In genomic region chr1:156510709-156511108, GRCh38 we compare ENCODE assay signal across 9 cellular contexts. TPM values are rescaled to one million over a fixed set of nuclear protein-coding genes. Genes with fewer than 3 reads are reported as not detected.
A peak's percentile ranks its signal among the peaks of the same experiment; 100 is the strongest.
DNase-seq lines count a peak whose midpoint lies in the region; ATAC-seq, FAIRE-seq and TF ChIP-seq lines count a peak whose summit lies in the region.
"Had no signal": no experiment of that assay in that cellular context is flagged by ENCODE, and none has a peak within 500 bp of the region (broad histone marks: within the 10 kb centered on the region; RNA-seq: fewer than 3 reads in every experiment).

No MANE protein-coding gene starts in this region.

- H3K9me3 Mint-ChIP-seq in MCF 10A (ENCODE audit: unreplicated experiment) = no peaks in the 10 kb centered on the region

- H3K27me3 ChIP-seq in gastrocnemius medialis (no peaks in the 10 kb centered on the region), SJCRH30 (peaks cover 6% of the 10 kb centered on the region; the same call in 1 of the 2 replicates)

- ATAC-seq in left ventricle myocardium superior = peak; percentile 73
- ATAC-seq in gastrocnemius medialis = peak; percentile 73 to 75
- no peak for ATAC-seq in GM19324 (IDR thresholded peaks at IDR 0.05; ENCODE audit: low FRiP score, unreplicated experiment)

- DNase-seq in ELR (ENCODE audit: low read depth) (peak; percentile 30), MCF 10A (ENCODE audit: unreplicated experiment) (peak; percentile 98), left ventricle myocardium superior (peak; percentile 87), gastrocnemius medialis (peak; percentile 99 to 100), GM19239 (ENCODE audit: insufficient read length, low spot score) (no peak), SJCRH30 (no peak), glomerular visceral epithelial cell (ENCODE audit: extremely low spot score) (no peak)
- DNase-seq: NCI-H1417 treated with DMSO at 0.1 percent for 48 hours had no signal

- BruUV-seq in MCF 10A (replicated peaks; lab: Mats Ljungman, UMichigan) = no TSS peak

- intact Hi-C loops in MCF 10A (cut with micrococcal nuclease) (loop anchor here (1.0 kb wide), 1 partner anchor 9 kb away; no protein-coding TSS in a partner anchor), left ventricle myocardium superior (cut with micrococcal nuclease) (no loop called here), gastrocnemius medialis (cut with DNase I; ENCODE audit: low total_unique reads) (loop anchor here (1.0 to 5.0 kb wide), 2 partner anchors 22 to 92 kb away; partner anchors contain the start of gene GPATCH4)

- H3K4me1 ChIP-seq in gastrocnemius medialis (peaks cover 34 to 57% of the 10 kb centered on the region in 2 donors), SJCRH30 (peaks cover under 1% of the 10 kb centered on the region; the same call in 1 of the 2 replicates)

- CTCF ChIA-PET in MCF 10A (lab: Yijun Ruan, JAX) = interaction anchor here (0.6 to 3.8 kb wide), 6 partner anchors 9 to 828 kb away, joined by 3 to 24 read pairs (median 4); partner anchors contain the start of gene MEF2D

- no peaks in the 10 kb centered on the region for H3K27me3 Mint-ChIP-seq in MCF 10A (ENCODE audit: insufficient read depth, unreplicated experiment)

- peak overlapping the region; percentile 77 for H3K27ac Mint-ChIP-seq in MCF 10A (ENCODE audit: low read depth, unreplicated experiment)

- no peaks in the 10 kb centered on the region for H3K36me3 ChIP-seq in gastrocnemius medialis
- no peaks in the 10 kb centered on the region for H3K36me3 ChIP-seq in SJCRH30

- H3K27ac ChIP-seq in gastrocnemius medialis (peak overlapping the region; percentile 96 to 99 (median 98)), SJCRH30 (no peak overlapping the region)

- H3K4me3 Mint-ChIP-seq in MCF 10A (ENCODE audit: unreplicated experiment) = peak overlapping the region; percentile 42

- TF ChIP-seq CTCF in MCF 10A (IDR thresholded peaks at IDR 0.05; ENCODE audit: unreplicated experiment) = no peak
- TF ChIP-seq CTCF in gastrocnemius medialis (IDR thresholded peaks at IDR 0.05 in 4 of 5, conservative IDR thresholded peaks at IDR 0.05 in 1 of 5) = no peak

- peaks cover 7% of the 10 kb centered on the region for H3K36me3 Mint-ChIP-seq in MCF 10A (ENCODE audit: insufficient read depth, unreplicated experiment)

- FAIRE-seq in GM19239 (lab: Jason Lieb, UNC) = no peak

- in situ Hi-C loops in gastrocnemius medialis (cut with MboI; ENCODE audit: low sequenced_read_pairs in 4 of 4) = loop anchor here in 1 of 4 donors (10.0 kb wide), 1 partner anchor 56 kb away; no protein-coding TSS in a partner anchor

- POLR2A ChIA-PET in MCF 10A (lab: Yijun Ruan, JAX) = interaction anchor here (0.5 to 8.8 kb wide), 18 partner anchors 10 to 532 kb away, joined by 3 to 197 read pairs (median 4); partner anchors contain the start of genes ARHGEF2, MEF2D and NAXE

- H3K9me3 ChIP-seq in gastrocnemius medialis = no peaks in the 10 kb centered on the region
- H3K9me3 ChIP-seq in SJCRH30 (replicated peaks) = no peaks in the 10 kb centered on the region

- TF ChIP-seq POLR2A in gastrocnemius medialis (IDR thresholded peaks at IDR 0.05) = no peak

- H3K4me1 Mint-ChIP-seq in MCF 10A (ENCODE audit: insufficient read depth, unreplicated experiment) = peaks cover 49% of the 10 kb centered on the region

- H3K4me3 ChIP-seq in gastrocnemius medialis = peak overlapping the region; percentile 5 to 92 (median 56)
- no peak overlapping the region for H3K4me3 ChIP-seq in SJCRH30

RNA-seq across cellular contexts. Expression of gene MEF2D, which starts 10.1 kb away (rescaled TPM):
- total RNA-seq in MCF 10A (2022) (113 and 131 TPM in 2 replicates), left ventricle myocardium superior (116 TPM), gastrocnemius medialis (100 to 1,000 TPM; 129 to 260 (median 168) TPM)
- 10.0 and 13.3 TPM in 2 replicates for total RNA-seq in SJCRH30 (2014; rRNA removed; shearing (Covaris generic))

Comparison
In these comparisons a context has a peak if more than half of its experiments do, and no peak if none do; other contexts are left out.
1. DNase-seq: peak in ELR (single experiment), MCF 10A (single experiment), left ventricle myocardium superior (single experiment) and gastrocnemius medialis (2 of 2); none in GM19239 (single experiment), SJCRH30 (0 of 2) and glomerular visceral epithelial cell (single experiment).